8 cellular contexts compared by ENCODE assay signal in the genomic region with DNA sequence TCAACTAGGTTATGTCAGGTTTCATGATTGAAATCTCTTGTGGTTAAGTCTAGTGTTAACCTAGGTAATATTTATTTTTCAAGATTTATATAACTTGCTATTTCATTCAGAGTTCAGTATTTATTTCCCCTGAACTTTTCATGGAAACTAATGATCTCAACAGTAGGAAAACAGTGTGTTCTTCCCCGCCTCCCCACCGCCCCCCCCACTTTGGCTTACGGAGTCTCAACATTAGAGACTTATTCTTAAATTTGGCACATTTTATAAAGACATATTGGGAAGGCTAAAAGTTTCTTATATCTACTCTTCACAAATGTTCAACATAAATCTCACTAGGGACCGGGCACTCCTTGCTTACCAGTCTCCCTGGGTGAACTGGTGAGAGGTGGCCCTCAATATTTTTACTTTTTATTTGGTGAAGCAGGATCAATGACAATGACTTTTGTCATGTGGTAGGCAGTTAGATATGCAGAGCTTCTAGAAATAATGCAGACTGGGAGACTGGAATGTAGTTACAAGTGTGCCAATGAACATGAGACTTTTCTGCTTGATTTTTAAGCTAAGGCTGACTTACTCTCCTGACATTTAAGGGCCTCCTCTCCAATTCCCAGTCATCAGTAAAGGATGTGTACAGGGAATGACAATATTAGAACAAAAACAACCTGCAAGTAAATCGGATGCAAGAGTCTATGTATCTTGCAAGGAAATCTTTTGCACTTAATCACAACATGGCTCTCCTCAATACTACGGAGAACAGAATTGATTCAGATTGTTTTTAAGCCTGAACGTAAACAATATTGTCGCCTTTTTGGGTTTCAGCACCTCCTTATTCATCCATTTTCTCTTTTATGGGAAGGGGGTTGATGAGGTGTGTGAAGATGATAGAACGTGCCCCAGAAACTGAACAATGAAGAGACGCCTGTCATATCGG. TPM values are rescaled to one million over a fixed set of nuclear protein-coding genes. Genes with fewer than 3 reads are reported as not detected.
DNase-seq lines count a peak whose midpoint lies in the region; ATAC-seq and TF ChIP-seq lines count a peak whose summit lies in the region.

No MANE protein-coding gene starts in this region.

- H3K9me3 ChIP-seq in mononuclear cell (ENCODE audit: low read depth, low read length) = no peaks in the 10 kb centered on the region

- no peaks in the 10 kb centered on the region for H3K36me3 ChIP-seq in KMS-11 (ENCODE audit: insufficient read depth)

- H2AFZ ChIP-seq in KMS-11 (ENCODE audit: low read depth) = peak overlapping the region; percentile 61

- H3K9me3 Mint-ChIP-seq in central memory CD8-positive, alpha-beta T cell = no peaks in the 10 kb centered on the region

- H3K36me3 Mint-ChIP-seq in central memory CD8-positive, alpha-beta T cell (ENCODE audit: insufficient read depth) = peaks cover 24% of the 10 kb centered on the region

- peak overlapping the region; percentile 80 for H3K27ac Mint-ChIP-seq in central memory CD8-positive, alpha-beta T cell (ENCODE audit: low read depth)

- H3K27me3 ChIP-seq in KMS-11 (ENCODE audit: insufficient read depth, low read depth) (no peaks in the 10 kb centered on the region), mononuclear cell (ENCODE audit: insufficient read depth, low read length) (no peaks in the 10 kb centered on the region)

- H3K27ac ChIP-seq in C4-2B (peak overlapping the region; percentile 96), KMS-11 (peak overlapping the region; percentile 92)

- no peak for ATAC-seq in central memory CD8-positive, alpha-beta T cell (replicated peaks; ENCODE audit: extremely low read depth, poor library complexity, severe bottlenecking)
- ATAC-seq in GM19023 (IDR thresholded peaks at IDR 0.05; ENCODE audit: unreplicated experiment) = no peak

- H3K4me1 ChIP-seq in KMS-11 (ENCODE audit: low read depth, poor library complexity, severe bottlenecking) = peaks cover 21% of the 10 kb centered on the region
- H3K4me1 ChIP-seq in mononuclear cell (ENCODE audit: insufficient read depth, low read length) = peaks cover 47% of the 10 kb centered on the region

- H3K4me1 Mint-ChIP-seq in central memory CD8-positive, alpha-beta T cell = peaks cover 47% of the 10 kb centered on the region

- no peak for TF ChIP-seq CTCF in C4-2B (conservative IDR thresholded peaks at IDR 0.05)
- no peak for TF ChIP-seq CTCF in KMS-11 (conservative IDR thresholded peaks at IDR 0.05; ENCODE audit: low read depth, low read length)

- DNase-seq in central memory CD8-positive, alpha-beta T cell (ENCODE audit: low spot score in 2 of 2) = no peak
- no peak for DNase-seq in NCI-H226
- no peak for DNase-seq in LoVo (ENCODE audit: low spot score)
- no peak for DNase-seq in activated CD4-positive, alpha-beta T cell treated with anti-CD3 and anti-CD28 coated beads for 48 hours

- peak overlapping the region; percentile 94 for H3K4me3 Mint-ChIP-seq in central memory CD8-positive, alpha-beta T cell

- peak overlapping the region; percentile 60 for H3K4me2 ChIP-seq in KMS-11

- H3K4me3 ChIP-seq in KMS-11 (IDR thresholded peaks at IDR 0.05; ENCODE audit: insufficient read depth, low read depth, low read length) (no peak overlapping the region), mononuclear cell (ENCODE audit: low read length) (peak overlapping the region; percentile 82)

- H3K79me2 ChIP-seq in KMS-11 (ENCODE audit: insufficient read depth, low read depth) = peaks cover 41% of the 10 kb centered on the region

- H4K20me1 ChIP-seq in KMS-11 (ENCODE audit: insufficient read depth) = no peaks in the 10 kb centered on the region

- peak overlapping the region; percentile 82; the same call in 1 of the 2 replicates for H3K9ac ChIP-seq in KMS-11

- no peaks in the 10 kb centered on the region for H3K27me3 Mint-ChIP-seq in central memory CD8-positive, alpha-beta T cell

RNA-seq across cellular contexts. Expression of a gene that starts 1.6 kb away (rescaled TPM):
- 48.9 TPM for total RNA-seq in mononuclear cell
